In the genomic region with DNA sequence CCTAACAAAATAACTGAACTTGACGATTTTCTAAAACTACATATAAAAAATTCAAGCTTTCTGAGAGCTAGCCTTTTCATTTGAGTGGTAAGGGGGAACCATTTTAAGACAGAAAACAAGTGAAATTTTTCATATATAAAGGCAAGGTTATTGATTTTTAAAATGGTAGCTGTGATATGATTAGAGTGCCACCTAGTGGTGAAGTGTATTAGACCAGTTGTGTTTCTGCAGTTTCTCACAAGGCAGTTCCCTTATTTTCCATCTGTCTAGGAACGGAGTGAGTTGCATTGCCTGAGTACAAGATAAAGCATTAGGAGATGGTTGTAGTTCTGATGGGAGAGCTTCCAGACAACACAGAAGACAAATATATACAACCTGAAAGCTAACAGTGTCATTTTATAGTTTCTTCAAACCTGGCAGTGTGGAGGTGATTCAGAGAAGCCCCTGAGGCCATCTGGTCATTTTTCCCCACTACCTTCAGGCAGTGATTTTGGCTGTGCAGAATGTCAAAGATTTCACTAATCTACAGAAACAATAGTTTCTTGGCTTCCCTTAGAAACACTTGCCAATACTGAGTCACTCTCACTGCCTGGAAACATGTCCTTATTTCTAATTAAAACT, we compare ENCODE assay signal across 8 cellular contexts.
DNase-seq lines count a peak whose midpoint lies in the region; ATAC-seq, FAIRE-seq and TF ChIP-seq lines count a peak whose summit lies in the region.

No MANE protein-coding gene starts in this region.

- no peak overlapping the region for H3K4me3 Mint-ChIP-seq in effector memory CD8-positive, alpha-beta T cell

- H2AFZ ChIP-seq in KMS-11 (ENCODE audit: low read depth) (no peak overlapping the region), H1 (ENCODE audit: low read length) (peak overlapping the region; percentile 86; the same call in 1 of the 2 replicates)

- CTCF ChIA-PET in H1 (lab: Charles Lee; ENCODE audit: partially characterized antibody), result interaction anchor here (0.7 to 2.5 kb wide), 22 partner anchors 9 to 899 kb away, joined by 3 to 8 read pairs (median 3); no protein-coding TSS in a partner anchor

- DNase-seq in EH (ENCODE audit: low read depth) (peak; percentile 46), RCC 7860 (ENCODE audit: low spot score) (peak; percentile 62), H1 (ENCODE audit: low read depth in 1 of 2, low spot score in 2 of 2) (no peak), myocyte (ENCODE audit: low read depth) (peak; percentile 72), activated gamma-delta T cell treated with Interleukin-2 at 50 U/mL for 16 hours (no peak)
- no peak for DNase-seq in effector memory CD8-positive, alpha-beta T cell

- H3K4me2 ChIP-seq in KMS-11 (no peak overlapping the region), H1 (ENCODE audit: insufficient read depth in 1 of 2, low read depth in 2 of 2, low read length in 2 of 2) (no peak overlapping the region)

- H4K20me1 ChIP-seq in KMS-11 (ENCODE audit: insufficient read depth) (no peaks in the 10 kb centered on the region), H1 (replicated peaks in 1 of 2; ENCODE audit: control insufficient read depth in 1 of 2, insufficient read depth in 2 of 2, low read length in 2 of 2) (no peaks in the 10 kb centered on the region)

- TF ChIP-seq RAD21 in H1 (IDR thresholded peaks at IDR 0.05 in 1 of 2, conservative IDR thresholded peaks at IDR 0.05 in 1 of 2; ENCODE audit: low read depth in 2 of 2, low read length in 2 of 2), result peak; percentile 84 to 87

- H4K91ac ChIP-seq in H1 (replicated peaks; ENCODE audit: insufficient read length, low read length), result no peak overlapping the region

- H4K8ac ChIP-seq in H1 (ENCODE audit: extremely low read depth, insufficient read depth, low read length), result no peak overlapping the region

- ATAC-seq in GM21526 (IDR thresholded peaks at IDR 0.05; ENCODE audit: low FRiP score, unreplicated experiment), result peak; percentile 78
- ATAC-seq in effector memory CD8-positive, alpha-beta T cell (replicated peaks), result no peak

- peaks cover 13% of the 10 kb centered on the region for H3K4me1 ChIP-seq in KMS-11 (ENCODE audit: low read depth, poor library complexity, severe bottlenecking)
- H3K4me1 ChIP-seq in H1 (replicated peaks in 1 of 4; ENCODE audit: control insufficient read depth in 3 of 4, insufficient read depth in 4 of 4, low read length in 3 of 4), result peaks cover 0 to 6% (median 2%) of the 10 kb centered on the region in 4 experiments; a peak in 2 of 7 replicates

- POLR2A ChIA-PET in H1 (lab: Charles Lee; ENCODE audit: partially characterized antibody), result no interaction called here

- H3K79me1 ChIP-seq in H1 (ENCODE audit: low read depth, low read length), result no peaks in the 10 kb centered on the region

- H3K27ac Mint-ChIP-seq in effector memory CD8-positive, alpha-beta T cell, result no peak overlapping the region

- no peak overlapping the region for H3K56ac ChIP-seq in H1 (replicated peaks; ENCODE audit: insufficient read length, low read depth, low read length)

- TF ChIP-seq CTCF in KMS-11 (conservative IDR thresholded peaks at IDR 0.05; ENCODE audit: low read depth, low read length), result peak; percentile 83
- peak in 2 of 3 experiments; percentile 55 to 59; a peak in 3 of 4 replicates for TF ChIP-seq CTCF in H1 (IDR thresholded peaks at IDR 0.05; ENCODE audit: control extremely low read depth in 1 of 3, insufficient read depth in 1 of 3, low read depth in 1 of 3, low read length in 3 of 3)

- 46% methylated on average over 2 of the region's 2 CpGs; no CpG with 5 or more reads in 1 of the 2 experiments for WGBS in H1 (ENCODE audit: extremely low coverage in 1 of 2, insufficient coverage in 1 of 2, insufficient read length in 1 of 2, insufficient replicate concordance in 2 of 2, low coverage in 1 of 2, low lambda C conversion rate in 2 of 2, missing lambda C conversion rate in 1 of 2), 2 experiments

- TF ChIP-seq EP300 in H1 (IDR thresholded peaks at IDR 0.05; ENCODE audit: borderline replicate concordance in 1 of 2, low read depth in 2 of 2, low read length in 2 of 2), result no peak

- no peaks in the 10 kb centered on the region for H3K9me3 Mint-ChIP-seq in effector memory CD8-positive, alpha-beta T cell

- no peaks in the 10 kb centered on the region for H3K36me3 Mint-ChIP-seq in effector memory CD8-positive, alpha-beta T cell (ENCODE audit: insufficient read depth)

- H2BK15ac ChIP-seq in H1 (ENCODE audit: low read length), result no peak overlapping the region

- TF ChIP-seq POLR2A in H1 (IDR thresholded peaks at IDR 0.05; ENCODE audit: control extremely low read depth in 1 of 2, low read depth in 2 of 2, low read length in 2 of 2), result no peak

- H2AK5ac ChIP-seq in H1 (ENCODE audit: low read depth, low read length), result no peak overlapping the region

- FAIRE-seq in RCC 7860 (lab: Jason Lieb, UNC), result peak; percentile 77
- no peak for FAIRE-seq in H1 (lab: Jason Lieb, UNC)

- no peaks in the 10 kb centered on the region for H3K27me3 ChIP-seq in KMS-11 (ENCODE audit: insufficient read depth, low read depth)
- H3K27me3 ChIP-seq in H1 (replicated peaks in 1 of 4; ENCODE audit: control insufficient read depth in 3 of 4, extremely low read depth in 1 of 4, insufficient read depth in 3 of 4, low read length in 3 of 4), result no peaks in the 10 kb centered on the region

- H2BK120ac ChIP-seq in H1 (replicated peaks; ENCODE audit: low read depth, low read length), result no peak overlapping the region

- H2BK20ac ChIP-seq in H1 (ENCODE audit: low read length), result no peak overlapping the region

- H3K27ac ChIP-seq in KMS-11, result no peak overlapping the region
- no peak overlapping the region for H3K27ac ChIP-seq in H1 (ENCODE audit: low read depth, low read length)

- H3K4me1 Mint-ChIP-seq in effector memory CD8-positive, alpha-beta T cell (ENCODE audit: low read depth in 2 of 2), result no peaks in the 10 kb centered on the region

- H3K14ac ChIP-seq in H1 (ENCODE audit: insufficient read length), result no peak overlapping the region

- no peaks in the 10 kb centered on the region for H3K27me3 Mint-ChIP-seq in effector memory CD8-positive, alpha-beta T cell

- no peaks in the 10 kb centered on the region for H3K79me2 ChIP-seq in KMS-11 (ENCODE audit: insufficient read depth, low read depth)
- no peaks in the 10 kb centered on the region for H3K79me2 ChIP-seq in H1 (ENCODE audit: control insufficient read depth in 1 of 2, insufficient read depth in 2 of 2, low read length in 2 of 2)

- H3K23me2 ChIP-seq in H1 (ENCODE audit: low read depth, low read length), result no peaks in the 10 kb centered on the region

- H3K18ac ChIP-seq in H1 (ENCODE audit: extremely low read depth, low read length), result no peak overlapping the region

- H3K4ac ChIP-seq in H1 (replicated peaks; ENCODE audit: insufficient read length, low read depth, low read length), result no peak overlapping the region

- no peak overlapping the region for H3K9ac ChIP-seq in KMS-11
- H3K9ac ChIP-seq in H1 (replicated peaks in 1 of 4; ENCODE audit: extremely low read depth in 1 of 4, low read depth in 3 of 4, low read length in 3 of 4), result no peak overlapping the region

- H4K5ac ChIP-seq in H1 (ENCODE audit: insufficient read length, low read depth, low read length), result no peak overlapping the region

- H3K4me3 ChIP-seq in KMS-11 (IDR thresholded peaks at IDR 0.05; ENCODE audit: insufficient read depth, low read depth, low read length), result no peak overlapping the region
- H3K4me3 ChIP-seq in H1 (ENCODE audit: extremely low read depth in 1 of 4, insufficient read depth in 2 of 4, low read depth in 3 of 4, low read length in 4 of 4), result no peak overlapping the region

- H3K9me3 ChIP-seq in H1 (ENCODE audit: insufficient read depth in 2 of 2, low read depth in 1 of 2, low read length in 1 of 2), result no peaks in the 10 kb centered on the region

- no peak overlapping the region for H2BK5ac ChIP-seq in H1 (ENCODE audit: low read depth, low read length)

- no peak overlapping the region for H2BK12ac ChIP-seq in H1 (ENCODE audit: low read depth, low read length)

- H3K36me3 ChIP-seq in KMS-11 (ENCODE audit: insufficient read depth), result no peaks in the 10 kb centered on the region
- H3K36me3 ChIP-seq in H1 (ENCODE audit: control insufficient read depth in 2 of 4, insufficient read depth in 4 of 4, low read length in 3 of 4), result no peaks in the 10 kb centered on the region

- H3K23ac ChIP-seq in H1 (ENCODE audit: insufficient read length), result no peak overlapping the region

TF ChIP-seq in H1, 55 proteins besides CTCF, POLR2A, EP300 and RAD21:
- TF ChIP-seq HDAC6 (IDR thresholded peaks at IDR 0.05; ENCODE audit: low read depth, low read length) (no peak), JUN (IDR thresholded peaks at IDR 0.05; ENCODE audit: low read depth, low read length) (no peak), RFX5 (IDR thresholded peaks at IDR 0.05; ENCODE audit: borderline replicate concordance, low read depth, low read length) (no peak), RXRA (IDR thresholded peaks at IDR 0.05; ENCODE audit: insufficient read depth, low read depth, low read length) (no peak), KDM1A (IDR thresholded peaks at IDR 0.05; ENCODE audit: borderline replicate concordance, low read length) (no peak), CEBPB (IDR thresholded peaks at IDR 0.05; ENCODE audit: low read depth, low read length) (no peak), KDM4A (IDR thresholded peaks at IDR 0.05; ENCODE audit: low read depth, low read length, severe bottlenecking) (no peak), TBP (IDR thresholded peaks at IDR 0.05; ENCODE audit: low read depth, low read length) (no peak), SP4 (IDR thresholded peaks at IDR 0.05; ENCODE audit: low read length) (no peak), CTBP2 (IDR thresholded peaks at IDR 0.05; ENCODE audit: borderline replicate concordance, insufficient read depth, insufficient read length, low read length) (no peak), SP1 (IDR thresholded peaks at IDR 0.05; ENCODE audit: low read depth, low read length) (no peak), BRCA1 (IDR thresholded peaks at IDR 0.05; ENCODE audit: low read depth, low read length) (no peak), YY1 (IDR thresholded peaks at IDR 0.05; ENCODE audit: low read depth, low read length) (no peak), TCF12 (IDR thresholded peaks at IDR 0.05; ENCODE audit: low read depth, low read length) (no peak), HDAC2 (IDR thresholded peaks at IDR 0.05; ENCODE audit: borderline replicate concordance in 1 of 2, low read depth in 2 of 2, low read length in 2 of 2) (no peak)

Comparison
In these comparisons a context has a peak if more than half of its experiments do, and no peak if none do; other contexts are left out.
1. DNase-seq: peak in EH (single experiment), RCC 7860 (single experiment) and myocyte (single experiment); none in H1 (0 of 2), activated gamma-delta T cell treated with Interleukin-2 at 50 U/mL for 16 hours (single experiment) and effector memory CD8-positive, alpha-beta T cell (0 of 3).